In genomic region chr1:155091071-155092051, GRCh38 we compare ENCODE assay signal across 8 cellular contexts. TPM values are rescaled to one million over a fixed set of nuclear protein-coding genes. Genes with fewer than 3 reads are reported as not detected.
A peak's percentile ranks its signal among the peaks of the same experiment; 100 is the strongest.
DNase-seq lines count a peak whose midpoint lies in the region; ATAC-seq and TF ChIP-seq lines count a peak whose summit lies in the region.

No MANE protein-coding gene starts in this region.

- peaks cover 0 to 5% of the 10 kb centered on the region in 2 experiments for H3K4me1 ChIP-seq in neutrophil (ENCODE audit: control insufficient read depth in 1 of 2, insufficient read depth in 1 of 2, low read depth in 1 of 2, low read length in 1 of 2)

- no peak overlapping the region for H3K4me3 Mint-ChIP-seq in activated T-helper 17 cell treated with anti-CD3 and anti-CD28 coated beads, Interleukin-2, amount 50 U/mL, for 72 hours

- H3K27ac Mint-ChIP-seq in activated T-helper 17 cell treated with anti-CD3 and anti-CD28 coated beads, Interleukin-2, amount 50 U/mL, for 72 hours = no peak overlapping the region

- no peak overlapping the region for H3K27ac ChIP-seq in neutrophil

- H3K4me3 ChIP-seq in neutrophil (ENCODE audit: low read depth in 1 of 2, low read length in 1 of 2) = no peak overlapping the region

- H3K27me3 ChIP-seq in neutrophil = peaks cover 18% of the 10 kb centered on the region

- H3K9me3 ChIP-seq in neutrophil = no peaks in the 10 kb centered on the region

- H3K36me3 Mint-ChIP-seq in activated T-helper 17 cell treated with anti-CD3 and anti-CD28 coated beads, Interleukin-2, amount 50 U/mL, for 72 hours (ENCODE audit: low read depth) = no peaks in the 10 kb centered on the region

- H3K27me3 Mint-ChIP-seq in activated T-helper 17 cell treated with anti-CD3 and anti-CD28 coated beads, Interleukin-2, amount 50 U/mL, for 72 hours = peaks cover 5% of the 10 kb centered on the region

- no peaks in the 10 kb centered on the region for H3K9me3 Mint-ChIP-seq in activated T-helper 17 cell treated with anti-CD3 and anti-CD28 coated beads, Interleukin-2, amount 50 U/mL, for 72 hours

- H3K36me3 ChIP-seq in neutrophil = no peaks in the 10 kb centered on the region

- peak; percentile 85 for ATAC-seq in activated T-helper 17 cell treated with anti-CD3 and anti-CD28 coated beads, Interleukin-2, amount 50 U/mL, for 72 hours (replicated peaks)
- no peak for ATAC-seq in HG03108 (IDR thresholded peaks at IDR 0.05; ENCODE audit: unreplicated experiment)

- TF ChIP-seq CTCF in neutrophil (IDR thresholded peaks at IDR 0.05) = peak; percentile 97

- DNase-seq in DMS153 (lab: John Stamatoyannopoulos, UW) (peak; percentile 38), Kasumi-1 (lab: John Stamatoyannopoulos, UW) (peak; percentile 46 to 72), RPMI8226 (peak; percentile 89), fibroblast of the conjunctiva (ENCODE audit: low read depth) (peak; percentile 45), superior temporal gyrus (ENCODE audit: extremely low spot score) (peak; percentile 88)

- no peaks in the 10 kb centered on the region for H3K4me1 Mint-ChIP-seq in activated T-helper 17 cell treated with anti-CD3 and anti-CD28 coated beads, Interleukin-2, amount 50 U/mL, for 72 hours

RNA-seq across cellular contexts. Expression of gene EFNA3, which starts 12.7 kb away (rescaled TPM):
- 10 to 100 TPM in 1 of 2 donors, 1 to 10 TPM in 1; 4.1 to 10.8 TPM for total RNA-seq in activated T-helper 17 cell treated with anti-CD3 and anti-CD28 coated beads, Interleukin-2, amount 50 U/mL, for 72 hours

RNA-seq across cellular contexts. Expression of gene EFNA4, which starts 27.8 kb away (rescaled TPM):
- 1 to 10 TPM; 4.6 to 7.0 TPM for total RNA-seq in activated T-helper 17 cell treated with anti-CD3 and anti-CD28 coated beads, Interleukin-2, amount 50 U/mL, for 72 hours

RNA-seq across cellular contexts. Expression of gene EFNA1, which starts 36.3 kb away (rescaled TPM):
- total RNA-seq in activated T-helper 17 cell treated with anti-CD3 and anti-CD28 coated beads, Interleukin-2, amount 50 U/mL, for 72 hours = under 1 TPM in 1 of 2 donors, not detected in 1; 0.48 TPM

RNA-seq across cellular contexts. Expression of gene ADAM15, which starts 40.2 kb away (rescaled TPM):
- total RNA-seq in activated T-helper 17 cell treated with anti-CD3 and anti-CD28 coated beads, Interleukin-2, amount 50 U/mL, for 72 hours = 10 to 100 TPM; 53.2 to 86.6 TPM

RNA-seq across cellular contexts. Expression of gene SLC50A1, which starts 44.3 kb away (rescaled TPM):
- total RNA-seq in activated T-helper 17 cell treated with anti-CD3 and anti-CD28 coated beads, Interleukin-2, amount 50 U/mL, for 72 hours = 10 to 100 TPM; 42.8 to 47.3 TPM

Comparison
In these comparisons a context has a peak if more than half of its experiments do, and no peak if none do; other contexts are left out.
1. DNase-seq: peak in every context shown above with its lines; median percentile 89 in RPMI8226; 88 in superior temporal gyrus; 59 in Kasumi-1; 45 in fibroblast of the conjunctiva; 38 in DMS153.